19 cellular contexts compared by ENCODE assay signal in the genomic region with DNA sequence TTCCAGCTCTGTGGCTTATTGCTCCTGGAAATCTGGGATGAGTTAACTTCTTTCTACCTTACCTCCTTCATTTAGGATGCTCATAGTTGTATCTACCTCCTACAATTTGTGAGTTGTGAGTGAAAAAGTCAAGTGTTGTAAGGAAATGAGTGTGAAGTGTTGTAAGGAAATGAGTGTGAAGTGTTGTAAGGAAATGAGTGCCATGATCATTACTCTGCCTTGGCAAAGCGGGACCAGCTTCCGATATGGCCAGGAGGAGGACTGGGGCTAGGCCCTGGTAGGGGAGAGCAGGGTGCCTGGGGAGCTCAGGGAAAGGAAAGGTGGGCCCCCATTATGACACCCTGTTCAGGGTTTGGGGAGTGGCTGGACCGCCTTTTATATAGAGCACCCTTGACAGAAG.
A peak's percentile ranks its signal among the peaks of the same experiment; 100 is the strongest.
DNase-seq lines count a peak whose midpoint lies in the region; ATAC-seq and TF ChIP-seq lines count a peak whose summit lies in the region.
"Had no signal": no experiment of that assay in that cellular context is flagged by ENCODE, and none has a peak within 500 bp of the region (broad histone marks: within the 10 kb centered on the region; RNA-seq: fewer than 3 reads in every experiment).

No MANE protein-coding gene starts in this region.

- no peak for DNase-seq in activated CD4-positive, alpha-beta T cell treated with anti-CD3 and anti-CD28 coated beads, Interleukin-2, amount 10 ng/mL, durations not matched to agents 24 days and 14 days
- DNase-seq in activated CD4-positive, alpha-beta T cell treated with anti-CD3 and anti-CD28 coated beads for 4 hours = no peak
- DNase-seq in natural killer cell treated with Interleukin-12 subunit alpha and Interleukin-12 subunit beta and Interleukin-15 and Interleukin-18, amount 100 ng/mL, for 72 hours (ENCODE audit: low spot score) = no peak
- DNase-seq in natural killer cell (no peak), T-helper 17 cell (no peak), H4 (ENCODE audit: low spot score) (no peak), BE2C (no peak)
- no peak for DNase-seq in stimulated activated effector memory CD8-positive, alpha-beta T cell treated with anti-CD3 and anti-CD28 coated beads, Interleukin-12 subunit alpha, Interleukin-12 subunit beta, amount 100 ng/mL, for 72 hours (ENCODE audit: low spot score in 2 of 2)
- DNase-seq: CD8-positive, alpha-beta T cell; DMS 273 treated with DMSO at 0.1 percent for 48 hours; DMS79; EL; GDM1; HFFc6 had no signal

- peaks cover 15% of the 10 kb centered on the region for H3K9me3 Mint-ChIP-seq in activated CD4-positive, alpha-beta T cell treated with anti-CD3 and anti-CD28 coated beads, Interleukin-2, amount 10 ng/mL, durations not matched to agents 24 days and 14 days
- peaks cover 8% of the 10 kb centered on the region for H3K9me3 Mint-ChIP-seq in natural killer cell treated with Interleukin-12 subunit alpha and Interleukin-12 subunit beta and Interleukin-15 and Interleukin-18, amount 100 ng/mL, for 72 hours
- no peaks in the 10 kb centered on the region for H3K9me3 Mint-ChIP-seq in natural killer cell
- peaks cover 3% of the 10 kb centered on the region for H3K9me3 Mint-ChIP-seq in stimulated activated effector memory CD8-positive, alpha-beta T cell treated with anti-CD3 and anti-CD28 coated beads, Interleukin-12 subunit alpha, Interleukin-12 subunit beta, amount 100 ng/mL, for 72 hours
- H3K9me3 Mint-ChIP-seq: CD8-positive, alpha-beta T cell; GM23338 had no signal

- H3K36me3 ChIP-seq in BE2C = no peaks in the 10 kb centered on the region
- H3K36me3 ChIP-seq: BLaER1 treated with 17β-estradiol and CSF1 and Interleukin-3, amounts not matched to agents 10 nM and 100 nM; HAP-1 had no signal

- H3K9me3 ChIP-seq in T-helper 17 cell (ENCODE audit: control insufficient read depth, low read length, poor library complexity, severe bottlenecking) (peaks cover 2% of the 10 kb centered on the region), BE2C (no peaks in the 10 kb centered on the region; the same call in 1 of the 2 replicates)
- H3K9me3 ChIP-seq: HAP-1 had no signal

- no peaks in the 10 kb centered on the region for H3K4me1 ChIP-seq in BE2C
- H3K4me1 ChIP-seq: HAP-1 had no signal

- H3K36me3 Mint-ChIP-seq in activated CD4-positive, alpha-beta T cell treated with anti-CD3 and anti-CD28 coated beads, Interleukin-2, amount 10 ng/mL, durations not matched to agents 24 days and 14 days (ENCODE audit: low read depth) = peaks cover 6% of the 10 kb centered on the region
- peaks cover 2% of the 10 kb centered on the region for H3K36me3 Mint-ChIP-seq in natural killer cell treated with Interleukin-12 subunit alpha and Interleukin-12 subunit beta and Interleukin-15 and Interleukin-18, amount 100 ng/mL, for 72 hours
- H3K36me3 Mint-ChIP-seq in natural killer cell (no peaks in the 10 kb centered on the region), T-helper 17 cell (ENCODE audit: low read depth) (peaks cover 4% of the 10 kb centered on the region)
- no peaks in the 10 kb centered on the region for H3K36me3 Mint-ChIP-seq in stimulated activated effector memory CD8-positive, alpha-beta T cell treated with anti-CD3 and anti-CD28 coated beads, Interleukin-12 subunit alpha, Interleukin-12 subunit beta, amount 100 ng/mL, for 72 hours
- H3K36me3 Mint-ChIP-seq: CD8-positive, alpha-beta T cell had no signal

- peaks cover 47% of the 10 kb centered on the region for H3K4me1 Mint-ChIP-seq in activated CD4-positive, alpha-beta T cell treated with anti-CD3 and anti-CD28 coated beads, Interleukin-2, amount 10 ng/mL, durations not matched to agents 24 days and 14 days
- H3K4me1 Mint-ChIP-seq in natural killer cell treated with Interleukin-12 subunit alpha and Interleukin-12 subunit beta and Interleukin-15 and Interleukin-18, amount 100 ng/mL, for 72 hours (ENCODE audit: low read depth in 2 of 2) = peaks cover 25 to 34% of the 10 kb centered on the region in 2 donors
- H3K4me1 Mint-ChIP-seq in natural killer cell (peaks cover 16 to 24% of the 10 kb centered on the region in 2 donors), T-helper 17 cell (peaks cover 43% of the 10 kb centered on the region)
- peaks cover 70% of the 10 kb centered on the region for H3K4me1 Mint-ChIP-seq in stimulated activated effector memory CD8-positive, alpha-beta T cell treated with anti-CD3 and anti-CD28 coated beads, Interleukin-12 subunit alpha, Interleukin-12 subunit beta, amount 100 ng/mL, for 72 hours

- H3K27me3 Mint-ChIP-seq in activated CD4-positive, alpha-beta T cell treated with anti-CD3 and anti-CD28 coated beads, Interleukin-2, amount 10 ng/mL, durations not matched to agents 24 days and 14 days = no peaks in the 10 kb centered on the region
- peaks cover 0 to 4% of the 10 kb centered on the region in 2 donors for H3K27me3 Mint-ChIP-seq in natural killer cell treated with Interleukin-12 subunit alpha and Interleukin-12 subunit beta and Interleukin-15 and Interleukin-18, amount 100 ng/mL, for 72 hours
- H3K27me3 Mint-ChIP-seq in natural killer cell (ENCODE audit: low read depth in 2 of 2) (no peaks in the 10 kb centered on the region), T-helper 17 cell (no peaks in the 10 kb centered on the region)
- H3K27me3 Mint-ChIP-seq: B cell had no signal

- no peaks in the 10 kb centered on the region for H3K27me3 ChIP-seq in BE2C
- H3K27me3 ChIP-seq: BLaER1 treated with 17β-estradiol and CSF1 and Interleukin-3, amounts not matched to agents 10 nM and 100 nM had no signal

- no peak overlapping the region for H3K4me3 ChIP-seq in BE2C (ENCODE audit: low read depth, low read length)
- H3K4me3 ChIP-seq: BLaER1 treated with 17β-estradiol and CSF1 and Interleukin-3, amounts not matched to agents 10 nM and 100 nM; GM12878; GM23338; HAP-1 had no signal

- peak overlapping the region; percentile 19 for H3K27ac Mint-ChIP-seq in activated CD4-positive, alpha-beta T cell treated with anti-CD3 and anti-CD28 coated beads, Interleukin-2, amount 10 ng/mL, durations not matched to agents 24 days and 14 days
- H3K27ac Mint-ChIP-seq in natural killer cell treated with Interleukin-12 subunit alpha and Interleukin-12 subunit beta and Interleukin-15 and Interleukin-18, amount 100 ng/mL, for 72 hours = peak overlapping the region in 1 of 2 donors; percentile 7
- H3K27ac Mint-ChIP-seq in natural killer cell (no peak overlapping the region), T-helper 17 cell (peak overlapping the region; percentile 83)
- H3K27ac Mint-ChIP-seq in stimulated activated effector memory CD8-positive, alpha-beta T cell treated with anti-CD3 and anti-CD28 coated beads, Interleukin-12 subunit alpha, Interleukin-12 subunit beta, amount 100 ng/mL, for 72 hours = peak overlapping the region; percentile 7
- H3K27ac Mint-ChIP-seq: B cell; CD8-positive, alpha-beta T cell; GM23338; HFFc6 had no signal

- peak; percentile 29 to 71 for ATAC-seq in natural killer cell treated with Interleukin-12 subunit alpha and Interleukin-12 subunit beta and Interleukin-15 and Interleukin-18, amount 100 ng/mL, for 72 hours
- ATAC-seq in natural killer cell (no peak), T-helper 17 cell (no peak)
- ATAC-seq in stimulated activated effector memory CD8-positive, alpha-beta T cell treated with anti-CD3 and anti-CD28 coated beads, Interleukin-12 subunit alpha, Interleukin-12 subunit beta, amount 100 ng/mL, for 72 hours = peak; percentile 59
- ATAC-seq: CD8-positive, alpha-beta T cell; GM12878; GM23338 had no signal

- no peak overlapping the region for H3K4me3 Mint-ChIP-seq in activated CD4-positive, alpha-beta T cell treated with anti-CD3 and anti-CD28 coated beads, Interleukin-2, amount 10 ng/mL, durations not matched to agents 24 days and 14 days
- no peak overlapping the region for H3K4me3 Mint-ChIP-seq in natural killer cell treated with Interleukin-12 subunit alpha and Interleukin-12 subunit beta and Interleukin-15 and Interleukin-18, amount 100 ng/mL, for 72 hours
- H3K4me3 Mint-ChIP-seq in natural killer cell (no peak overlapping the region), T-helper 17 cell (no peak overlapping the region)
- no peak overlapping the region for H3K4me3 Mint-ChIP-seq in stimulated activated effector memory CD8-positive, alpha-beta T cell treated with anti-CD3 and anti-CD28 coated beads, Interleukin-12 subunit alpha, Interleukin-12 subunit beta, amount 100 ng/mL, for 72 hours
- H3K4me3 Mint-ChIP-seq: B cell; CD8-positive, alpha-beta T cell; GM23338; HFFc6 had no signal

- intact Hi-C loops in activated CD4-positive, alpha-beta T cell treated with anti-CD3 and anti-CD28 coated beads, Interleukin-2, amount 10 ng/mL, durations not matched to agents 24 days and 14 days (cut with micrococcal nuclease) = loop anchor here (2.0 kb wide), 1 partner anchor 57 kb away; no protein-coding TSS in a partner anchor
- intact Hi-C loops in natural killer cell (cut with micrococcal nuclease) = no loop called here

- TF ChIP-seq CTCF in natural killer cell (IDR thresholded peaks at IDR 0.05) = no peak
- no peak for TF ChIP-seq CTCF in BE2C (IDR thresholded peaks at IDR 0.05; ENCODE audit: low read depth, low read length)

Comparison
In these comparisons a context has a peak if more than half of its experiments do, and no peak if none do; other contexts are left out.
1. ATAC-seq: peak in natural killer cell treated with Interleukin-12 subunit alpha and Interleukin-12 subunit beta and Interleukin-15 and Interleukin-18, amount 100 ng/mL, for 72 hours (2 of 2) and stimulated activated effector memory CD8-positive, alpha-beta T cell treated with anti-CD3 and anti-CD28 coated beads, Interleukin-12 subunit alpha, Interleukin-12 subunit beta, amount 100 ng/mL, for 72 hours (single experiment); none in natural killer cell (0 of 3) and T-helper 17 cell (single experiment).
2. H3K27ac Mint-ChIP-seq: peak in activated CD4-positive, alpha-beta T cell treated with anti-CD3 and anti-CD28 coated beads, Interleukin-2, amount 10 ng/mL, durations not matched to agents 24 days and 14 days (single experiment), T-helper 17 cell (single experiment) and stimulated activated effector memory CD8-positive, alpha-beta T cell treated with anti-CD3 and anti-CD28 coated beads, Interleukin-12 subunit alpha, Interleukin-12 subunit beta, amount 100 ng/mL, for 72 hours (single experiment); none in natural killer cell (0 of 2).